ENCODE assay signal across 23 cellular contexts in the genomic region with DNA sequence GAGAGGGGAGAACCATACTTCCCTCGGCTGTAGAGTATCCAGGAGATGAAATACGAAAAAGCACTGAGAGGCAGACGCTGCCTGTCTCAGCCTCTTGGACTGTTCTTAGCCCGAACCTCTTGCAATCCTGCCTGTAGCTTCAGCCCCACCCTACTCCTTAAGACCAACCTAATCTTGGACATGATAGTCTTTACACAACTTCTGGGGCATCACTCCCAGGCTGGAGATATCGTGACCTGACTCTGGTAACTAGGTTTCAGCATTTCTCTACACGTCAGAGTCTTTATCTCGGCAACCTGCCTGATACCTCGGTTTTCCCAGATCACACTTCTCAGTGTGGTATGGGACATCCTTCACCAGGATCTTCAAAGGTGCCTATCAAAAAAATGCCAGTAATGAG.
"Had no signal": no experiment of that assay in that cellular context is flagged by ENCODE, and none has a peak within 500 bp of the region (broad histone marks: within the 10 kb centered on the region; RNA-seq: fewer than 3 reads in every experiment).

No MANE protein-coding gene starts in this region.

- H3K9me3 Mint-ChIP-seq: immature natural killer cell had no signal

- H3K27ac ChIP-seq: body of pancreas, colonic mucosa, heart right ventricle, tibial artery, WERI-Rb-1 had no signal

- ATAC-seq: activated T-cell treated with anti-CD3 and anti-CD28 coated beads, Interleukin-2, amount 50 U/mL, for 72 hours; body of pancreas; left ventricle myocardium superior; mucosa of descending colon; natural killer cell had no signal

- H3K27me3 ChIP-seq: body of pancreas, colonic mucosa, heart right ventricle, neutrophil, tibial artery had no signal

- H3K27ac Mint-ChIP-seq: activated naive CD8-positive, alpha-beta T cell treated with anti-CD3 and anti-CD28 coated beads for 36 hours had no signal

- H3K4me1 ChIP-seq: body of pancreas, colonic mucosa had no signal

- H3K9me3 ChIP-seq: body of pancreas, colonic mucosa, heart right ventricle, mucosa of descending colon, neutrophil, tibial artery had no signal

- H3K4me3 Mint-ChIP-seq: activated naive CD8-positive, alpha-beta T cell treated with anti-CD3 and anti-CD28 coated beads for 36 hours; activated T-cell treated with anti-CD3 and anti-CD28 coated beads, Interleukin-2, amount 50 U/mL, for 72 hours; natural killer cell had no signal

- H3K27me3 Mint-ChIP-seq: activated naive CD8-positive, alpha-beta T cell treated with anti-CD3 and anti-CD28 coated beads for 36 hours had no signal

- H3K4me3 ChIP-seq: body of pancreas, colonic mucosa, heart right ventricle, mucosa of descending colon, tibial artery had no signal

- H3K36me3 ChIP-seq: colonic mucosa, heart right ventricle, neutrophil, tibial artery, WERI-Rb-1 had no signal

- H3K36me3 Mint-ChIP-seq: natural killer cell had no signal

- DNase-seq: activated CD4-positive, alpha-beta T cell treated with anti-CD3 and anti-CD28 coated beads for 1 hour; activated CD8-positive, alpha-beta memory T cell treated with anti-CD3 and anti-CD28 coated beads for 24 hours; activated CD8-positive, alpha-beta memory T cell treated with anti-CD3 and anti-CD28 coated beads, Interleukin-2, amount 50 U/mL, for 48 hours; activated gamma-delta T cell; activated naive CD8-positive, alpha-beta T cell treated with anti-CD3 and anti-CD28 coated beads for 36 hours; activated T-cell treated with anti-CD3 and anti-CD28 coated beads, Interleukin-2, amount 50 U/mL, for 72 hours; body of pancreas; central memory CD4-positive, alpha-beta T cell; colonic mucosa; erythroblast; heart right ventricle; immature natural killer cell; kidney glomerular epithelial cell; left ventricle myocardium superior; mucosa of descending colon; natural killer cell; stimulated activated CD8-positive, alpha-beta memory T cell treated with anti-CD3 and anti-CD28 coated beads, Interleukin-4, amount 100 ng/mL, for 48 hours; stimulated activated naive CD4-positive, alpha-beta T cell treated with Interleukin-2 at 50 U/mL for 16 hours; SW 1271; T-helper 2 cell; tibial artery; WERI-Rb-1 had no signal
